In genomic region chr11:81895258-81895657, GRCh38 we compare ENCODE assay signal across 21 cellular contexts.
"Had no signal": no experiment of that assay in that cellular context is flagged by ENCODE, and none has a peak within 500 bp of the region (broad histone marks: within the 10 kb centered on the region; RNA-seq: fewer than 3 reads in every experiment).

No MANE protein-coding gene starts in this region.

- H3K9ac ChIP-seq: SK-N-SH had no signal

- H3K9me3 ChIP-seq: adrenal gland, colonic mucosa, SJCRH30, SK-N-SH had no signal

- ATAC-seq: activated CD4-positive, alpha-beta T cell treated with anti-CD3 and anti-CD28 coated beads for 36 hours had no signal

- H3K27ac ChIP-seq: adrenal gland, colonic mucosa, PC-9, SJCRH30, WERI-Rb-1 had no signal

- H3K4me1 ChIP-seq: adrenal gland, colonic mucosa, SJCRH30 had no signal

- DNase-seq: activated CD4-positive, alpha-beta memory T cell treated with anti-CD3 and anti-CD28 coated beads, Interleukin-2, amount 10 ng/mL, durations not matched to agents 7 days and 5 days; activated CD4-positive, alpha-beta T cell treated with anti-CD3 and anti-CD28 coated beads for 36 hours; activated CD4-positive, alpha-beta T cell treated with anti-CD3 and anti-CD28 coated beads, Interleukin-2, amount 50 U/mL, for 1 hour; activated naive CD4-positive, alpha-beta T cell treated with anti-CD3 and anti-CD28 coated beads, Interleukin-2, amount 50 U/mL, for 16 hours; activated naive CD8-positive, alpha-beta T cell treated with anti-CD3 and anti-CD28 coated beads, Interleukin-2, amount 10 ng/mL, durations not matched to agents 7 days and 5 days; activated T-cell treated with anti-CD3 and anti-CD28 coated beads, Interleukin-2, amount 50 U/mL, for 72 hours; anterior cingulate cortex; colonic mucosa; Karpas-422; NCI-H1048; NCI-H146; NCI-H187 treated with DMSO at 0.1 percent for 48 hours; NCI-H2107; NCI-H510A treated with DMSO at 0.1 percent for 48 hours; NCI-H69; PC-9; SJCRH30; SK-N-SH; T-helper 1 cell; WERI-Rb-1 had no signal

- H3K27me3 ChIP-seq: adrenal gland, colonic mucosa, SJCRH30 had no signal

- H3K4me3 ChIP-seq: adrenal gland, colonic mucosa, PC-9, SJCRH30 had no signal

- H2AFZ ChIP-seq: PC-9 had no signal

- H3K4me2 ChIP-seq: PC-9, SK-N-SH had no signal

- H3K36me3 ChIP-seq: adrenal gland, colonic mucosa, SJCRH30, WERI-Rb-1 had no signal
